In genomic region chr13:42924290-42924803, GRCh38 we compare ENCODE assay signal across 14 cellular contexts.
"Had no signal": no experiment of that assay in that cellular context is flagged by ENCODE, and none has a peak within 500 bp of the region (broad histone marks: within the 10 kb centered on the region; RNA-seq: fewer than 3 reads in every experiment).

No MANE protein-coding gene starts in this region.

- H3K4me3 ChIP-seq: coronary artery, left lung, mucosa of descending colon, right lobe of liver, transverse colon had no signal

- DNase-seq: activated B cell treated with CpG ODN at 0.5 μM for 24 hours; activated CD4-positive, alpha-beta T cell treated with anti-CD3 and anti-CD28 coated beads, Interleukin-2, amount 10 ng/mL, durations not matched to agents 7 days and 5 days; activated T-cell treated with anti-CD3 and anti-CD28 coated beads, Interleukin-2, amount 50 U/mL, for 1 hour; central memory CD4-positive, alpha-beta T cell; effector CD4-positive, alpha-beta T cell; foreskin keratinocyte; left lung; mucosa of descending colon; natural killer cell; right lobe of liver; stimulated activated CD4-positive, alpha-beta T cell treated with anti-CD3 and anti-CD28 coated beads, Interleukin-2, amount 100 ng/mL, for 24 hours; stimulated activated naive B cell treated with anti-CD40 and anti-IgM and Interleukin-4, amounts not matched to agents 10 μg/mL and 1 μg/mL and 100 μg/mL, for 72 hours; transverse colon had no signal

- ATAC-seq: foreskin keratinocyte; left lung; mucosa of descending colon; natural killer cell; stimulated activated naive B cell treated with anti-CD40 and anti-IgM and Interleukin-4, amounts not matched to agents 10 μg/mL and 1 μg/mL and 100 μg/mL, for 72 hours had no signal
